In the genomic region with DNA sequence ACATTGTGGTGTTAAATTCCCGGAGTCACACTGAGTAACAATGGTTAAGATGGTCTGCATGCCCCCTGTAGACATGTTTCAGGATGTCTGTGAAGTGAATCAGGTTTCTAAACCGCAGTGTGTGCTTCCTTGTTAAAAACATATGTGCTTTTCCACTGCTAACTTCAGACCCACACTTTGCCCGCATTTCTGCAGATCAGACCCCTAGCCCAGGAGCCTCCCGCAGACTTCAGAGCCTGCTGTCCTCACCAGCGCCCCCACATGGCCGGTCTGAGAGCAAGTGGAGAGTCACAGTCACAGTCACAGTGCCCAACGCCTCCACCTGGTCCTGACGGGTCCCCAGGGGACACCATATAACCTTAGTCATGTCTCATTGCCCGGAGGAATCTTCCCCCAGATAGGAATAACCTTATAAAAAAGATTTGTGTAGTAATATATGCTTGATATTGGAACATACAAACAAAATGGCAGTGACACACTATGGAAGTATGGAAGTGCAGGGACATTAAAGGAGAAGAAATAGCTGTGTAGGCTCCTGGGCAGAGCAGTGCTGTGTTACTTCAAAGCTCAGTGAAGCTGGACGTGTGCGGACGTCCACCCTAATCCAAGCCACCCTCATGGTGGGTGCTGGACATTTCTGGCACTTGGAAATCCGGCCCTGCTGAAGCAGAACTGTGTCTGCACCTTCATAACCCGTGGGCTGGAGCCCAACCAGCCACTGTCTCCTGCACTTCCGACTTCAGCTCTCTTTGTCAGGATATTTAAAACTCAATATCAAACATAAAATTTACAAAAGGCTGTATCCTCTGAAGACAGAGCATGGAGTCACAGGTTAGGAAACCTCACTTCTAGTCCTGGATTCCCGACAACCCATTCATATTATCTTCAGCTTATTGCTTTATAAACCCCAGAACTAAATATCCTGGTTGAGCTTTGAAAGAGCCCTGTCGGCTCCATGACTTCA, we compare ENCODE assay signal across 8 cellular contexts. TPM values are rescaled to one million over a fixed set of nuclear protein-coding genes. Genes with fewer than 3 reads are reported as not detected.
DNase-seq lines count a peak whose midpoint lies in the region; ATAC-seq and TF ChIP-seq lines count a peak whose summit lies in the region.

No MANE protein-coding gene starts in this region.

- H3K27ac ChIP-seq in foreskin keratinocyte (no peak overlapping the region), tibial artery (peak overlapping the region; percentile 75 to 95), Peyer's patch (no peak overlapping the region)

- intact Hi-C loops in cardiac septum (cut with DNase I), result no loop called here
- intact Hi-C loops in Right ventricle myocardium inferior (cut with DNase I), result no loop called here
- intact Hi-C loops in tibial artery (cut with DNase I; ENCODE audit: low total_unique reads), result no loop called here

- H3K4me1 ChIP-seq in foreskin keratinocyte, result peaks cover 21% of the 10 kb centered on the region
- peaks cover 0 to 62% (median 20%) of the 10 kb centered on the region in 4 donors for H3K4me1 ChIP-seq in tibial artery
- H3K4me1 ChIP-seq in Peyer's patch, result peaks cover 0 to 13% (median 0%) of the 10 kb centered on the region in 4 donors

- TF ChIP-seq POLR2A in Peyer's patch (IDR thresholded peaks at IDR 0.05), result no peak

- peak; percentile 46 for TF ChIP-seq CTCF in foreskin keratinocyte (conservative IDR thresholded peaks at IDR 0.05)
- TF ChIP-seq CTCF in tibial artery (IDR thresholded peaks at IDR 0.05), result no peak
- TF ChIP-seq CTCF in Peyer's patch (IDR thresholded peaks at IDR 0.05), result peak in 2 of 6 experiments; percentile 5 to 13

- H3K9me3 ChIP-seq in tibial artery (no peaks in the 10 kb centered on the region), Peyer's patch (no peaks in the 10 kb centered on the region)

- H3K36me3 ChIP-seq in tibial artery (no peaks in the 10 kb centered on the region), Peyer's patch (no peaks in the 10 kb centered on the region)

- DNase-seq in cardiac septum (ENCODE audit: low spot score) (peak; percentile 72), Right ventricle myocardium inferior (ENCODE audit: missing footprints) (no peak), UCSD-AML1 (lab: John Stamatoyannopoulos, UW; ENCODE audit: unreplicated experiment) (peak; percentile 40), foreskin keratinocyte (no peak), tibial artery (no peak), Peyer's patch (no peak), NCI-H345 treated with DMSO at 0.1 percent for 48 hours (lab: John Stamatoyannopoulos, UW; ENCODE audit: unreplicated experiment) (no peak), DMS153 treated with DMSO at 0.1 percent for 48 hours (lab: John Stamatoyannopoulos, UW; ENCODE audit: unreplicated experiment) (no peak)

- H3K27me3 ChIP-seq in foreskin keratinocyte, result no peaks in the 10 kb centered on the region
- no peaks in the 10 kb centered on the region for H3K27me3 ChIP-seq in tibial artery
- no peaks in the 10 kb centered on the region for H3K27me3 ChIP-seq in Peyer's patch

- ATAC-seq in Right ventricle myocardium inferior (no peak), foreskin keratinocyte (no peak)

- H3K4me3 ChIP-seq in tibial artery (no peak overlapping the region), Peyer's patch (no peak overlapping the region)

RNA-seq across cellular contexts. Expression of a gene that starts 29.0 kb away (rescaled TPM):
- total RNA-seq in cardiac septum, result 0.67 TPM
- 0.70 TPM for total RNA-seq in Right ventricle myocardium inferior
- 45.0 and 55.8 TPM in 2 replicates for total RNA-seq in foreskin keratinocyte
- polyA plus RNA-seq in foreskin keratinocyte, result 55.4 and 65.9 TPM in 2 replicates
- 10 to 100 TPM in 3 of 4 donors, 1 to 10 TPM in 1; 9.1 to 15.5 (median 13.7) TPM for total RNA-seq in Peyer's patch

RNA-seq across cellular contexts. Expression of a gene that starts 40.3 kb away (rescaled TPM):
- total RNA-seq in cardiac septum (25.4 TPM), Right ventricle myocardium inferior (28.2 TPM), foreskin keratinocyte (12.3 and 12.4 TPM in 2 replicates), Peyer's patch (1 to 10 TPM; 2.8 to 9.9 (median 7.7) TPM)
- polyA plus RNA-seq in foreskin keratinocyte, result 11.2 and 11.3 TPM in 2 replicates

RNA-seq across cellular contexts. Expression of a gene that starts 43.3 kb away (rescaled TPM):
- total RNA-seq in cardiac septum (209 TPM), Right ventricle myocardium inferior (174 TPM), foreskin keratinocyte (168 and 181 TPM in 2 replicates), Peyer's patch (100 to 1,000 TPM in 1 of 4 donors, 10 to 100 TPM in 3; 46.4 to 105 (median 69.5) TPM)
- polyA plus RNA-seq in foreskin keratinocyte, result 277 and 291 TPM in 2 replicates

RNA-seq across cellular contexts. Expression of a gene that starts 55.7 kb away (rescaled TPM):
- total RNA-seq in cardiac septum, result 2.7 TPM
- total RNA-seq in Right ventricle myocardium inferior, result 1.1 TPM
- total RNA-seq in foreskin keratinocyte, result 0.17 and 0.74 TPM in 2 replicates
- 0.25 and 0.48 TPM in 2 replicates for polyA plus RNA-seq in foreskin keratinocyte
- total RNA-seq in Peyer's patch, result 1 to 10 TPM in 1 of 4 donors, not detected in 3; 2.5 TPM

Comparison
In these comparisons a context has a peak if more than half of its experiments do, and no peak if none do; other contexts are left out.
1. DNase-seq: peak in cardiac septum (single experiment) and UCSD-AML1 (single experiment); none in Right ventricle myocardium inferior (single experiment), foreskin keratinocyte (0 of 2), tibial artery (0 of 2), Peyer's patch (0 of 3), NCI-H345 treated with DMSO at 0.1 percent for 48 hours (single experiment) and DMS153 treated with DMSO at 0.1 percent for 48 hours (single experiment).
2. H3K27ac ChIP-seq: peak in tibial artery (2 of 2); none in foreskin keratinocyte (single experiment) and Peyer's patch (0 of 4).